26 cellular contexts compared by ENCODE assay signal in genomic region chr1:40840526-40841323, GRCh38. TPM values are rescaled to one million over a fixed set of nuclear protein-coding genes. Genes with fewer than 3 reads are reported as not detected.
DNase-seq lines count a peak whose midpoint lies in the region; ATAC-seq, FAIRE-seq and TF ChIP-seq lines count a peak whose summit lies in the region.
"Had no signal": no experiment of that assay in that cellular context is flagged by ENCODE, and none has a peak within 500 bp of the region (broad histone marks: within the 10 kb centered on the region; RNA-seq: fewer than 3 reads in every experiment).

No MANE protein-coding gene starts in this region.

- intact Hi-C loops in activated CD8-positive, alpha-beta T cell treated with anti-CD3 and anti-CD28 coated beads for 36 hours (cut with micrococcal nuclease), result no loop called here

- TF ChIP-seq POLR2A in GM12891 (IDR thresholded peaks at IDR 0.05; ENCODE audit: low read depth, low read length), result no peak

- POLR2A ChIA-PET in activated CD8-positive, alpha-beta T cell treated with anti-CD3 and anti-CD28 coated beads for 36 hours (lab: Charles Lee), result no interaction called here
- POLR2A ChIA-PET in naive thymus-derived CD8-positive, alpha-beta T cell (lab: Charles Lee), result no interaction called here

- FAIRE-seq in GM12891 (lab: Jason Lieb, UNC), result no peak
- FAIRE-seq: kidney, small intestine had no signal

- H3K4me3 Mint-ChIP-seq in T-helper 1 cell treated with Interleukin-12 subunit alpha and Interleukin-12 subunit beta and Interleukin-4 antibody, amounts not matched to agents 30 μg/mL and 1 μg/mL, for 36 hours, result peak overlapping the region; percentile 43
- H3K4me3 Mint-ChIP-seq in activated CD8-positive, alpha-beta T cell treated with anti-CD3 and anti-CD28 coated beads for 36 hours, result no peak overlapping the region
- H3K4me3 Mint-ChIP-seq in naive thymus-derived CD8-positive, alpha-beta T cell, result peak overlapping the region; percentile 55 to 81 (median 71)
- H3K4me3 Mint-ChIP-seq: stimulated activated effector memory CD8-positive, alpha-beta T cell treated with anti-CD3 and anti-CD28 coated beads, Interleukin-12 subunit alpha, Interleukin-12 subunit beta, amount 100 ng/mL, for 72 hours; WTC11 had no signal

- H3K27ac Mint-ChIP-seq in T-helper 1 cell treated with Interleukin-12 subunit alpha and Interleukin-12 subunit beta and Interleukin-4 antibody, amounts not matched to agents 30 μg/mL and 1 μg/mL, for 36 hours, result peak overlapping the region; percentile 60
- H3K27ac Mint-ChIP-seq in activated CD8-positive, alpha-beta T cell treated with anti-CD3 and anti-CD28 coated beads for 36 hours, result no peak overlapping the region
- H3K27ac Mint-ChIP-seq in naive thymus-derived CD8-positive, alpha-beta T cell, result peak overlapping the region in 8 of 10 donors; percentile 51 to 86 (median 76)
- H3K27ac Mint-ChIP-seq: stimulated activated effector memory CD8-positive, alpha-beta T cell treated with anti-CD3 and anti-CD28 coated beads, Interleukin-12 subunit alpha, Interleukin-12 subunit beta, amount 100 ng/mL, for 72 hours; WTC11 had no signal

- peaks cover 5% of the 10 kb centered on the region for H3K9me3 Mint-ChIP-seq in T-helper 1 cell treated with Interleukin-12 subunit alpha and Interleukin-12 subunit beta and Interleukin-4 antibody, amounts not matched to agents 30 μg/mL and 1 μg/mL, for 36 hours
- no peaks in the 10 kb centered on the region for H3K9me3 Mint-ChIP-seq in activated CD8-positive, alpha-beta T cell treated with anti-CD3 and anti-CD28 coated beads for 36 hours
- peaks cover 0 to 4% (median 0%) of the 10 kb centered on the region in 9 donors for H3K9me3 Mint-ChIP-seq in naive thymus-derived CD8-positive, alpha-beta T cell

- CTCF ChIA-PET in activated CD8-positive, alpha-beta T cell treated with anti-CD3 and anti-CD28 coated beads for 36 hours (lab: Charles Lee), result interaction anchor here (0.6 to 2.9 kb wide), 4 partner anchors 66 to 348 kb away, joined by 3 to 11 read pairs (median 4); no protein-coding TSS in a partner anchor

- DNase-seq in T-helper 1 cell (no peak), GM12891 (ENCODE audit: insufficient read length, low spot score) (no peak), NCI-H748 (lab: John Stamatoyannopoulos, UW; ENCODE audit: unreplicated experiment) (no peak)
- no peak for DNase-seq in activated CD8-positive, alpha-beta T cell treated with anti-CD3 and anti-CD28 coated beads for 36 hours
- DNase-seq in naive thymus-derived CD8-positive, alpha-beta T cell, result peak in 7 of 10 donors; percentile 11 to 73 (median 42)
- DNase-seq: 8988T; activated CD8-positive, alpha-beta memory T cell treated with anti-CD3 and anti-CD28 coated beads, Interleukin-2, amount 50 U/mL, for 4 hours; body of pancreas; C1 segment of cervical spinal cord; DND-41; dorsolateral prefrontal cortex; heart left ventricle; KBM-7; mucosa of descending colon; NCI-H1105; NCI-H748 treated with DMSO at 0.1 percent for 48 hours; small intestine; tibial artery had no signal

- H3K4me1 Mint-ChIP-seq in T-helper 1 cell treated with Interleukin-12 subunit alpha and Interleukin-12 subunit beta and Interleukin-4 antibody, amounts not matched to agents 30 μg/mL and 1 μg/mL, for 36 hours (ENCODE audit: low read depth), result peaks cover 27% of the 10 kb centered on the region
- peaks cover 29% of the 10 kb centered on the region for H3K4me1 Mint-ChIP-seq in activated CD8-positive, alpha-beta T cell treated with anti-CD3 and anti-CD28 coated beads for 36 hours (ENCODE audit: low read depth)
- peaks cover 29 to 49% (median 44%) of the 10 kb centered on the region in 4 donors for H3K4me1 Mint-ChIP-seq in naive thymus-derived CD8-positive, alpha-beta T cell

- no peaks in the 10 kb centered on the region for H3K27me3 Mint-ChIP-seq in T-helper 1 cell treated with Interleukin-12 subunit alpha and Interleukin-12 subunit beta and Interleukin-4 antibody, amounts not matched to agents 30 μg/mL and 1 μg/mL, for 36 hours (ENCODE audit: low read depth)
- no peaks in the 10 kb centered on the region for H3K27me3 Mint-ChIP-seq in activated CD8-positive, alpha-beta T cell treated with anti-CD3 and anti-CD28 coated beads for 36 hours
- H3K27me3 Mint-ChIP-seq in naive thymus-derived CD8-positive, alpha-beta T cell, result no peaks in the 10 kb centered on the region

- peaks cover 5% of the 10 kb centered on the region for H3K36me3 Mint-ChIP-seq in T-helper 1 cell treated with Interleukin-12 subunit alpha and Interleukin-12 subunit beta and Interleukin-4 antibody, amounts not matched to agents 30 μg/mL and 1 μg/mL, for 36 hours (ENCODE audit: low read depth)
- no peaks in the 10 kb centered on the region for H3K36me3 Mint-ChIP-seq in activated CD8-positive, alpha-beta T cell treated with anti-CD3 and anti-CD28 coated beads for 36 hours (ENCODE audit: low read depth)
- peaks cover 0 to 5% (median 3%) of the 10 kb centered on the region in 3 donors for H3K36me3 Mint-ChIP-seq in naive thymus-derived CD8-positive, alpha-beta T cell

- peak; percentile 31 for ATAC-seq in activated CD8-positive, alpha-beta T cell treated with anti-CD3 and anti-CD28 coated beads for 36 hours
- ATAC-seq in naive thymus-derived CD8-positive, alpha-beta T cell, result peak; percentile 88 to 93
- ATAC-seq in GM21825 (IDR thresholded peaks at IDR 0.05; ENCODE audit: unreplicated experiment) (no peak), HG03520 (IDR thresholded peaks at IDR 0.05; ENCODE audit: unreplicated experiment) (no peak)
- ATAC-seq: body of pancreas; heart left ventricle; mucosa of descending colon; Panc1; SK-N-SH treated with all-trans-retinoic acid at 6 μM for 48 hours; stimulated activated effector memory CD8-positive, alpha-beta T cell treated with anti-CD3 and anti-CD28 coated beads, Interleukin-12 subunit alpha, Interleukin-12 subunit beta, amount 100 ng/mL, for 72 hours; WTC11 had no signal

- no peak for TF ChIP-seq CTCF in activated CD8-positive, alpha-beta T cell treated with anti-CD3 and anti-CD28 coated beads for 36 hours (IDR thresholded peaks at IDR 0.05)

TF ChIP-seq in GM12891, 5 proteins besides CTCF, POLR2A, EP300 and RAD21:
- TF ChIP-seq POLR2AphosphoS5 (IDR thresholded peaks at IDR 0.05; ENCODE audit: low read depth, low read length) (no peak), SPI1 (IDR thresholded peaks at IDR 0.05; ENCODE audit: low read depth, low read length) (peak; percentile 4; the same call in 1 of the 2 replicates)

RNA-seq across cellular contexts. Expression of gene CITED4, which starts 21.4 kb away (rescaled TPM):
- polyA plus RNA-seq in GM12891 (2012; ENCODE audit: low read depth, missing spikeins), result not detected
- total RNA-seq in activated CD8-positive, alpha-beta T cell treated with anti-CD3 and anti-CD28 coated beads for 36 hours, result 1 to 10 TPM; 6.7 to 7.4 TPM
- 10 to 100 TPM; 24.3 to 24.5 TPM for total RNA-seq in naive thymus-derived CD8-positive, alpha-beta T cell
- 10 to 100 TPM; 24.5 to 45.4 (median 27.4) TPM for polyA plus RNA-seq in naive thymus-derived CD8-positive, alpha-beta T cell

RNA-seq across cellular contexts. Expression of gene KCNQ4, which starts 57.1 kb away (rescaled TPM):
- 0.71 TPM for polyA plus RNA-seq in GM12891 (2012; ENCODE audit: low read depth, missing spikeins)
- total RNA-seq in activated CD8-positive, alpha-beta T cell treated with anti-CD3 and anti-CD28 coated beads for 36 hours, result under 1 TPM; 0.38 to 0.43 TPM
- total RNA-seq in naive thymus-derived CD8-positive, alpha-beta T cell, result under 1 TPM; 0.18 to 0.25 TPM
- under 1 TPM; 0.08 to 0.17 (median 0.08) TPM for polyA plus RNA-seq in naive thymus-derived CD8-positive, alpha-beta T cell

Comparison
In these comparisons a context has a peak if more than half of its experiments do, and no peak if none do; other contexts are left out.
1. DNase-seq: peak in naive thymus-derived CD8-positive, alpha-beta T cell (7 of 10); none in T-helper 1 cell (0 of 5), GM12891 (single experiment), activated CD8-positive, alpha-beta T cell treated with anti-CD3 and anti-CD28 coated beads for 36 hours (single experiment) and NCI-H748 (single experiment).
2. ATAC-seq: peak in activated CD8-positive, alpha-beta T cell treated with anti-CD3 and anti-CD28 coated beads for 36 hours (single experiment) and naive thymus-derived CD8-positive, alpha-beta T cell (2 of 2); none in GM21825 (single experiment) and HG03520 (single experiment).